16 cellular contexts compared by ENCODE assay signal in genomic region chr12:131672941-131673330, GRCh38. TPM values are rescaled to one million over a fixed set of nuclear protein-coding genes. Genes with fewer than 3 reads are reported as not detected.
A peak's percentile ranks its signal among the peaks of the same experiment; 100 is the strongest.
DNase-seq lines count a peak whose midpoint lies in the region; ATAC-seq and TF ChIP-seq lines count a peak whose summit lies in the region.
"Had no signal": no experiment of that assay in that cellular context is flagged by ENCODE, and none has a peak within 500 bp of the region (broad histone marks: within the 10 kb centered on the region; RNA-seq: fewer than 3 reads in every experiment).

No MANE protein-coding gene starts in this region.

- peak overlapping the region in 2 of 11 experiments; percentile 28 to 29; a peak in 3 of 22 replicates for H3K9ac ChIP-seq in BLaER1 treated with 17β-estradiol and CSF1 and Interleukin-3, amounts not matched to agents 10 nM and 100 nM

- TF ChIP-seq POLR2A in spleen (IDR thresholded peaks at IDR 0.05), result no peak
- no peak for TF ChIP-seq POLR2A in heart left ventricle (IDR thresholded peaks at IDR 0.05)

- H3K4me1 ChIP-seq in BLaER1 treated with 17β-estradiol and CSF1 and Interleukin-3, amounts not matched to agents 10 nM and 100 nM, result peaks cover 0 to 21% (median 14%) of the 10 kb centered on the region in 10 experiments; a peak in 15 of 20 replicates
- H3K4me1 ChIP-seq in spleen, result no peaks in the 10 kb centered on the region
- H3K4me1 ChIP-seq in heart left ventricle, result peaks cover 0 to 8% (median 0%) of the 10 kb centered on the region in 12 donors

- no peaks in the 10 kb centered on the region for H3K36me3 ChIP-seq in BLaER1 treated with 17β-estradiol and CSF1 and Interleukin-3, amounts not matched to agents 10 nM and 100 nM
- H3K36me3 ChIP-seq in spleen (no peaks in the 10 kb centered on the region), heart left ventricle (no peaks in the 10 kb centered on the region)
- H3K36me3 ChIP-seq: SJCRH30 had no signal

- H3K4me2 ChIP-seq in BLaER1 treated with 17β-estradiol and CSF1 and Interleukin-3, amounts not matched to agents 10 nM and 100 nM, result peak overlapping the region in 8 of 11 experiments; percentile 11 to 93 (median 76); a peak in 13 of 22 replicates

- peaks cover 0 to 11% (median 7%) of the 10 kb centered on the region in 11 experiments; a peak in 11 of 22 replicates for H3K9me3 ChIP-seq in BLaER1 treated with 17β-estradiol and CSF1 and Interleukin-3, amounts not matched to agents 10 nM and 100 nM (replicated peaks in 1 of 11)
- peaks cover 0 to 11% (median 6%) of the 10 kb centered on the region in 8 donors for H3K9me3 ChIP-seq in spleen
- peaks cover 0 to 12% (median 0%) of the 10 kb centered on the region in 12 donors for H3K9me3 ChIP-seq in heart left ventricle
- H3K9me3 ChIP-seq: SJCRH30 had no signal

- peak; percentile 43 for DNase-seq in ecto neural progenitor cell (ENCODE audit: low spot score)
- peak; percentile 65 for DNase-seq in mesenteric fat pad (ENCODE audit: low spot score)
- peak; percentile 69 for DNase-seq in spleen
- no peak for DNase-seq in heart left ventricle
- DNase-seq: CD4-positive, CD25-positive, alpha-beta regulatory T cell; EL; Karpas-422; NCI-H1105 treated with DMSO at 0.1 percent for 48 hours; NCI-H1694; NCI-H2081; NCI-H446; NCI-H526 had no signal

- 73 to 88% (median 77%) methylated on average over 12 of the region's 12 CpGs for WGBS in spleen, 5 donors
- WGBS in heart left ventricle, 4 donors, result 58 to 69% (median 63%) methylated on average over 12 of the region's 12 CpGs

- intact Hi-C loops in spleen (cut with DNase I; ENCODE audit: low total_unique reads) (no loop called here), heart left ventricle (cut with DNase I) (loop anchor here in 1 of 10 donors (5.0 kb wide), 1 partner anchor 376 kb away; no protein-coding TSS in a partner anchor)

- H3K27ac ChIP-seq in BLaER1 treated with 17β-estradiol and CSF1 and Interleukin-3, amounts not matched to agents 10 nM and 100 nM, result peak overlapping the region in 4 of 11 experiments; percentile 7 to 69 (median 56); a peak in 8 of 22 replicates
- peak overlapping the region in 3 of 8 donors; percentile 36 to 72 (median 44) for H3K27ac ChIP-seq in spleen
- H3K27ac ChIP-seq in heart left ventricle, result peak overlapping the region in 1 of 12 donors; percentile 79
- H3K27ac ChIP-seq: SJCRH30 had no signal

- TF ChIP-seq CTCF in spleen (IDR thresholded peaks at IDR 0.05 in 8 of 11, conservative IDR thresholded peaks at IDR 0.05 in 3 of 11), result no peak
- no peak for TF ChIP-seq CTCF in heart left ventricle (IDR thresholded peaks at IDR 0.05)

- H3K27me3 ChIP-seq in BLaER1 treated with 17β-estradiol and CSF1 and Interleukin-3, amounts not matched to agents 10 nM and 100 nM, result peaks cover 0 to 20% (median 0%) of the 10 kb centered on the region in 11 experiments; a peak in 1 of 22 replicates
- peaks cover 0 to 39% (median 0%) of the 10 kb centered on the region in 7 donors for H3K27me3 ChIP-seq in spleen (replicated peaks in 1 of 7)
- H3K27me3 ChIP-seq in heart left ventricle, result peaks cover 0 to 20% (median 0%) of the 10 kb centered on the region in 9 donors
- H3K27me3 ChIP-seq: SJCRH30 had no signal

- H4K20me1 ChIP-seq in BLaER1 treated with 17β-estradiol and CSF1 and Interleukin-3, amounts not matched to agents 10 nM and 100 nM, result no peaks in the 10 kb centered on the region

- H3K4me3 ChIP-seq in BLaER1 treated with 17β-estradiol and CSF1 and Interleukin-3, amounts not matched to agents 10 nM and 100 nM, result 0 out of 20 replicates have a peak overlapping the region, but pooled peaks of 1 of the 10 experiments have one; percentile 2
- H3K4me3 ChIP-seq in spleen (no peak overlapping the region), heart left ventricle (no peak overlapping the region)
- H3K4me3 ChIP-seq: SJCRH30 had no signal

- no peak for ATAC-seq in heart left ventricle
- ATAC-seq in HG03280 (IDR thresholded peaks at IDR 0.05; ENCODE audit: unreplicated experiment), result no peak
- no peak for ATAC-seq in GM19324 (IDR thresholded peaks at IDR 0.05; ENCODE audit: low FRiP score, unreplicated experiment)

RNA-seq across cellular contexts. Expression of gene SFSWAP, which starts 38.0 kb away (rescaled TPM):
- total RNA-seq in mesenteric fat pad (36.1 TPM), spleen (10 to 100 TPM; 50.4 to 74.4 (median 68.6) TPM), heart left ventricle (10 to 100 TPM; 10.4 to 25.1 (median 18.6) TPM)
- polyA plus RNA-seq in spleen (10 to 100 TPM; 19.5 to 33.7 (median 28.8) TPM), heart left ventricle (10 to 100 TPM; 17.3 to 20.7 TPM)

Comparison
In these comparisons a context has a peak if more than half of its experiments do, and no peak if none do; other contexts are left out.
1. DNase-seq: peak in ecto neural progenitor cell (single experiment), mesenteric fat pad (single experiment) and spleen (single experiment); none in heart left ventricle (0 of 5).